8 cellular contexts compared by ENCODE assay signal in the genomic region with DNA sequence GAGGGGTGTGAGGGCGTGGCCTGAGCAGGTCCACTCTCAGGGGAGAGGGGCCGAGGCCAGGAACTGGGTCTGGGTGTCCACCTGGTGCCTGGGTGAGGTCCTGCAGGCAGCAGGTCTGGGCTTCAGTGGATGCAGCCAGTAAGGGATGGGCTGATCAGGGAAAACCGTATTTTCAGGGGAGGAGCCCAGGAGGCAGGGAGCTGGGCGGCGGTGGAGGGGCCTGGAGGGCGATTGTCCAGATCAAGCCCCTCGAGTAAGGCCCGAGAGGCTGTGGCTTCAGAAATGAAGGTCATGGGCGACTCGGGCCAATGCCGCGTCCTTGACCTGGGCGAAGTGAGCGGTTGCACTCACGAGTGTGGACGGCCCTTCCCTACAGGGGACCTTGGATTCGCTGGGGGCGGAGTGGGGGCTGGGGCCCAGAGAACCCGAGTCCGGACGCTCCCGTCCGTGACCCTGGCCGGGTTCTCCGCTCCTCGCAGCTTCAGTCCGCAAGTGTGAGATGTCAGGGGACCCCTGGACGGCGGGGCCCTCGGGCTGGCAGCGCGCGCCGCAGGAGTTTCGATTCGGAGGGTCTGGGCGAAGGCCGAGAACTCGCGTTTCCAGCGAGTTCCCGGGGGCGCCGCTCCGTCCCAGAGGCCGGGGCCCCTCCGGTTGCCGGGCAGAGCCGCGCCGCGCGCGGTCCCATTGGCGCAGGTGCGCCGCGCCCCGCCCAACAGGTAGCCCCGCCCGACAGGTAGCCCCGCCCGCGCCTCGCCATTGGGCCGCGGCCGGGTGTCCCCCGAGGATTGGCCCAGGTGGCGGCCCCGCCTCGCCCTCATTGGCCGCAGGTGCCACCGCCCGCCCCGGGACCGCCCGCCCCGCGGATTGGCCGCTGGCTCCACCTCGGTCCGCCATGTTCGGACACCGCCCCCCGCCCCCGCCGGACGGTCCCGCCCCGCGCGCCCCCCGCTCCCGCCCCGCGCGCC. TPM values are rescaled to one million over a fixed set of nuclear protein-coding genes. Genes with fewer than 3 reads are reported as not detected.
DNase-seq lines count a peak whose midpoint lies in the region; ATAC-seq and TF ChIP-seq lines count a peak whose summit lies in the region.

A gene (plus strand): TSS at position 895 of the 965 bp plus-strand sequence. CDS start 220 bp downstream, outside the sequence.

- H3K27ac ChIP-seq in left lung: peak within 1 kb of the TSS; percentile 72 to 79

- DNase-seq in AML-193 (lab: John Stamatoyannopoulos, UW) (peak; percentile 62 to 72), NCI-H187 treated with DMSO at 0.1 percent for 48 hours (lab: John Stamatoyannopoulos, UW) (peak; percentile 64), cerebellar nuclear complex (lab: John Stamatoyannopoulos, UW) (peak; percentile 40 to 61), left lung (peak; percentile 91 to 94), OCI-M1 (lab: John Stamatoyannopoulos, UW) (no peak)
- peak; percentile 96 for DNase-seq in activated CD4-positive, CD25-positive, alpha-beta regulatory T cell treated with anti-CD3 and anti-CD28 coated beads, Interleukin-2, amount 50 U/mL, for 72 hours
- peak; percentile 83 to 92 (median 87) for DNase-seq in stimulated activated CD4-positive, alpha-beta T cell treated with anti-CD3 and anti-CD28 coated beads, TNF-alpha, amount 100 ng/mL, for 24 hours (ENCODE audit: low read depth in 3 of 3)

- H3K4me3 ChIP-seq in left lung: peak within 1 kb of the TSS; percentile 43 to 62

- peaks cover 9 to 30% of the 10 kb centered on the region in 2 donors for H3K4me1 ChIP-seq in left lung

- H3K36me3 ChIP-seq in left lung: no peaks in the 10 kb centered on the region

- peak; percentile 36 to 38 for TF ChIP-seq CTCF in left lung (IDR thresholded peaks at IDR 0.05)

- intact Hi-C loops in left lung (cut with DNase I): loop anchor here in 1 of 2 donors (5.0 kb wide), 2 partner anchors 82 to 107 kb away; no protein-coding TSS in a partner anchor

- H3K9me3 ChIP-seq in left lung: no peaks in the 10 kb centered on the region

- peaks cover 20 to 75% of the 10 kb centered on the region in 2 donors for H3K27me3 ChIP-seq in left lung

- ATAC-seq in GM21381 (IDR thresholded peaks at IDR 0.05; ENCODE audit: unreplicated experiment) (peak; percentile 82), left lung (peak; percentile 81)

RNA-seq across cellular contexts. Expression of the gene that starts here (rescaled TPM):
- 100 to 1,000 TPM; 100 to 129 TPM for total RNA-seq in left lung
